Comparison of ENCODE assay signal across 1 cellular context in genomic region chr14:22535916-22536315, GRCh38.
TF ChIP-seq lines count a peak whose summit lies in the region.

No MANE protein-coding gene starts in this region.

TF ChIP-seq in IMR-90, 13 proteins besides CTCF, POLR2A, EP300 and RAD21 (continued from another document):
- TF ChIP-seq SMC3 (IDR thresholded peaks at IDR 0.05; ENCODE audit: low read depth, low read length) (no peak), MAFK (IDR thresholded peaks at IDR 0.05; ENCODE audit: low read depth, low read length) (no peak), BHLHE40 (IDR thresholded peaks at IDR 0.05; ENCODE audit: low read depth, low read length) (no peak), ELK1 (IDR thresholded peaks at IDR 0.05; ENCODE audit: borderline replicate concordance, low read depth, low read length) (no peak), RCOR1 (IDR thresholded peaks at IDR 0.05; ENCODE audit: insufficient replicate concordance, low read length) (no peak)
- TF ChIP-seq, protein P1, sequence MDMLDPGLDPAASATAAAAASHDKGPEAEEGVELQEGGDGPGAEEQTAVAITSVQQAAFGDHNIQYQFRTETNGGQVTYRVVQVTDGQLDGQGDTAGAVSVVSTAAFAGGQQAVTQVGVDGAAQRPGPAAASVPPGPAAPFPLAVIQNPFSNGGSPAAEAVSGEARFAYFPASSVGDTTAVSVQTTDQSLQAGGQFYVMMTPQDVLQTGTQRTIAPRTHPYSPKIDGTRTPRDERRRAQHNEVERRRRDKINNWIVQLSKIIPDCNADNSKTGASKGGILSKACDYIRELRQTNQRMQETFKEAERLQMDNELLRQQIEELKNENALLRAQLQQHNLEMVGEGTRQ (IDR thresholded peaks at IDR 0.05; ENCODE audit: low read depth, low read length) = no peak
